In genomic region chr12:27331927-27332324, GRCh38 we compare ENCODE assay signal across 8 cellular contexts. TPM values are rescaled to one million over a fixed set of nuclear protein-coding genes. Genes with fewer than 3 reads are reported as not detected.
DNase-seq lines count a peak whose midpoint lies in the region; ATAC-seq and TF ChIP-seq lines count a peak whose summit lies in the region.

No MANE protein-coding gene starts in this region.

- peak overlapping the region in 7 of 10 donors; percentile 57 to 73 (median 66) for H3K4me3 ChIP-seq in heart right ventricle
- peak overlapping the region; percentile 77 for H3K4me3 ChIP-seq in iPS-11a (ENCODE audit: low read depth, low read length)

- peak in 1 of 8 donors; percentile 13 for ATAC-seq in heart right ventricle

- H3K27ac Mint-ChIP-seq in activated T-helper 1 cell treated with anti-CD3 and anti-CD28 coated beads, Interleukin-12 subunit alpha, Interleukin-12 subunit beta, Interleukin-2, Interleukin-4 antibody, amounts not matched to agents 30 ng/mL and 10 ng/mL and 1 ng/mL, durations not matched to agents 14 hours and 24 hours and 36 hours, result peak overlapping the region; percentile 90
- peak overlapping the region; percentile 99 for H3K27ac Mint-ChIP-seq in type B pancreatic cell

- no peaks in the 10 kb centered on the region for H3K9me3 Mint-ChIP-seq in activated T-helper 1 cell treated with anti-CD3 and anti-CD28 coated beads, Interleukin-12 subunit alpha, Interleukin-12 subunit beta, Interleukin-2, Interleukin-4 antibody, amounts not matched to agents 30 ng/mL and 10 ng/mL and 1 ng/mL, durations not matched to agents 14 hours and 24 hours and 36 hours
- H3K9me3 Mint-ChIP-seq in type B pancreatic cell, result no peaks in the 10 kb centered on the region

- H3K4me3 Mint-ChIP-seq in activated T-helper 1 cell treated with anti-CD3 and anti-CD28 coated beads, Interleukin-12 subunit alpha, Interleukin-12 subunit beta, Interleukin-2, Interleukin-4 antibody, amounts not matched to agents 30 ng/mL and 10 ng/mL and 1 ng/mL, durations not matched to agents 14 hours and 24 hours and 36 hours, result peak overlapping the region; percentile 92
- H3K4me3 Mint-ChIP-seq in type B pancreatic cell, result peak overlapping the region; percentile 85

- H3K9me3 ChIP-seq in heart right ventricle, result no peaks in the 10 kb centered on the region

- 42 to 44% methylated on average over 3 of the region's 3 CpGs for WGBS in heart right ventricle, 2 donors

- H3K27ac ChIP-seq in heart right ventricle, result peak overlapping the region in 1 of 10 donors; percentile 69

- DNase-seq in heart right ventricle (no peak), cardiac septum (ENCODE audit: low spot score) (no peak), type B pancreatic cell (ENCODE audit: extremely low spot score, unreplicated experiment) (no peak), hepatic stellate cell (ENCODE audit: low spot score) (no peak)
- DNase-seq in activated T-helper 1 cell treated with anti-CD3 and anti-CD28 coated beads, Interleukin-12 subunit alpha, Interleukin-12 subunit beta, Interleukin-2, Interleukin-4 antibody, amounts not matched to agents 30 ng/mL and 10 ng/mL and 1 ng/mL, durations not matched to agents 14 hours and 24 hours and 36 hours (ENCODE audit: low spot score), result no peak
- no peak for DNase-seq in stimulated activated naive CD4-positive, alpha-beta T cell treated with Interleukin-2 at 50 U/mL for 16 hours (lab: John Stamatoyannopoulos, UW)
- DNase-seq in stimulated activated CD4-positive, alpha-beta T cell treated with anti-CD3 and anti-CD28 coated beads, Interleukin-12 subunit alpha, Interleukin-12 subunit beta, amount 100 ng/mL, for 4 hours, result no peak

- H3K36me3 Mint-ChIP-seq in activated T-helper 1 cell treated with anti-CD3 and anti-CD28 coated beads, Interleukin-12 subunit alpha, Interleukin-12 subunit beta, Interleukin-2, Interleukin-4 antibody, amounts not matched to agents 30 ng/mL and 10 ng/mL and 1 ng/mL, durations not matched to agents 14 hours and 24 hours and 36 hours (ENCODE audit: low read depth), result peaks cover 18% of the 10 kb centered on the region
- H3K36me3 Mint-ChIP-seq in type B pancreatic cell, result peaks cover 15% of the 10 kb centered on the region

- TF ChIP-seq CTCF in heart right ventricle (IDR thresholded peaks at IDR 0.05) (no peak), type B pancreatic cell (conservative IDR thresholded peaks at IDR 0.05) (no peak)

- intact Hi-C loops in heart right ventricle (cut with DNase I), result loop anchor here in 3 of 10 donors (10.0 kb wide), 3 partner anchors 323 to 373 kb away; no protein-coding TSS in a partner anchor
- intact Hi-C loops in cardiac septum (cut with DNase I), result no loop called here
- intact Hi-C loops in activated T-helper 1 cell treated with anti-CD3 and anti-CD28 coated beads, Interleukin-12 subunit alpha, Interleukin-12 subunit beta, Interleukin-2, Interleukin-4 antibody, amounts not matched to agents 30 ng/mL and 10 ng/mL and 1 ng/mL, durations not matched to agents 14 hours and 24 hours and 36 hours (cut with micrococcal nuclease), result loop anchor here (1.0 to 10.0 kb wide), 15 partner anchors 52 to 1770 kb away; partner anchors contain the start of genes BHLHE41, FGFR1OP2, ITPR2 and MED21

- peaks cover 61% of the 10 kb centered on the region for H3K4me1 Mint-ChIP-seq in activated T-helper 1 cell treated with anti-CD3 and anti-CD28 coated beads, Interleukin-12 subunit alpha, Interleukin-12 subunit beta, Interleukin-2, Interleukin-4 antibody, amounts not matched to agents 30 ng/mL and 10 ng/mL and 1 ng/mL, durations not matched to agents 14 hours and 24 hours and 36 hours (ENCODE audit: low read depth)
- H3K4me1 Mint-ChIP-seq in type B pancreatic cell (ENCODE audit: unreplicated experiment), result peaks cover 7% of the 10 kb centered on the region

- H3K36me3 ChIP-seq in heart right ventricle, result peaks cover 0 to 16% (median 9%) of the 10 kb centered on the region in 9 donors

- H3K27me3 Mint-ChIP-seq in activated T-helper 1 cell treated with anti-CD3 and anti-CD28 coated beads, Interleukin-12 subunit alpha, Interleukin-12 subunit beta, Interleukin-2, Interleukin-4 antibody, amounts not matched to agents 30 ng/mL and 10 ng/mL and 1 ng/mL, durations not matched to agents 14 hours and 24 hours and 36 hours (ENCODE audit: insufficient read depth), result no peaks in the 10 kb centered on the region
- H3K27me3 Mint-ChIP-seq in type B pancreatic cell, result peaks cover 52% of the 10 kb centered on the region

- peaks cover 0 to 21% (median 0%) of the 10 kb centered on the region in 7 donors for H3K27me3 ChIP-seq in heart right ventricle

- peaks cover 0 to 32% (median 9%) of the 10 kb centered on the region in 9 donors for H3K4me1 ChIP-seq in heart right ventricle

RNA-seq across cellular contexts. Expression of gene BMAL2, which starts 0.7 kb away (rescaled TPM):
- total RNA-seq in heart right ventricle (1 to 10 TPM; 1.1 to 9.4 (median 2.8) TPM), cardiac septum (8.9 TPM), type B pancreatic cell (ENCODE audit: low replicate concordance) (10.7 and 34.3 TPM in 2 replicates)
- under 1 TPM; 0.44 to 0.93 TPM for polyA plus RNA-seq in heart right ventricle
- 57.2 and 58.0 TPM in 2 replicates for total RNA-seq in activated T-helper 1 cell treated with anti-CD3 and anti-CD28 coated beads, Interleukin-12 subunit alpha, Interleukin-12 subunit beta, Interleukin-2, Interleukin-4 antibody, amounts not matched to agents 30 ng/mL and 10 ng/mL and 1 ng/mL, durations not matched to agents 14 hours and 24 hours and 36 hours
